Comparison of ENCODE assay signal across 2 cellular contexts in genomic region chr6:14906621-14907020, GRCh38.
TF ChIP-seq lines count a peak whose summit lies in the region.

No MANE protein-coding gene starts in this region.

TF ChIP-seq in K562, 482 proteins besides CTCF, POLR2A, EP300 and RAD21 (continued from another document and continues in another):
- TF ChIP-seq RERE (CRISPR knock-in tag; IDR thresholded peaks at IDR 0.05; ENCODE audit: borderline replicate concordance) (no peak), C11orf30 (IDR thresholded peaks at IDR 0.05; ENCODE audit: low read depth) (peak; percentile 66), DPF2 (IDR thresholded peaks at IDR 0.05) (peak; percentile 53), MAFG (tag; conservative IDR thresholded peaks at IDR 0.05) (peak; percentile 79), NFE2 (IDR thresholded peaks at IDR 0.05; ENCODE audit: low read depth) (peak; percentile 85), HMBOX1 (IDR thresholded peaks at IDR 0.05) (peak; percentile 89), JUND (IDR thresholded peaks at IDR 0.05; ENCODE audit: borderline replicate concordance, low read depth, low read length) (0 out of 2 replicates have a peak, but pooled peaks have one; percentile 9), JUND (tag; IDR thresholded peaks at IDR 0.05; ENCODE audit: borderline replicate concordance, low read depth, low read length) (no peak), FOSL1 (tag; conservative IDR thresholded peaks at IDR 0.05) (peak; percentile 47), NR2C1 (IDR thresholded peaks at IDR 0.05) (no peak), NR2C1 (tag; IDR thresholded peaks at IDR 0.05) (0 out of 2 replicates have a peak, but pooled peaks have one; percentile 19), MAFK (IDR thresholded peaks at IDR 0.05; ENCODE audit: low read length) (peak; percentile 30; the same call in 1 of the 2 replicates), ZNF316 (IDR thresholded peaks at IDR 0.05) (peak; percentile 78), SMAD2 (IDR thresholded peaks at IDR 0.05; ENCODE audit: low read depth, low read length) (no peak), HMGN3 (IDR thresholded peaks at IDR 0.05; ENCODE audit: borderline replicate concordance, extremely low read depth, insufficient read length, low read depth, low read length) (no peak)

TF ChIP-seq in GM23338, 12 proteins besides CTCF, POLR2A, EP300 and RAD21 (continued from another document):
- TF ChIP-seq REST (IDR thresholded peaks at IDR 0.05; ENCODE audit: unreplicated experiment) = no peak
- no peak for TF ChIP-seq ZNF462 (CRISPR knock-in tag; IDR thresholded peaks at IDR 0.05)
- TF ChIP-seq CREB1 (CRISPR knock-in tag; IDR thresholded peaks at IDR 0.05; ENCODE audit: low read depth) = no peak
- no peak for TF ChIP-seq JUNB (IDR thresholded peaks at IDR 0.05; ENCODE audit: unreplicated experiment)
- TF ChIP-seq POLR2AphosphoS5 (IDR thresholded peaks at IDR 0.05; ENCODE audit: low read depth) = no peak
- TF ChIP-seq EZH2 (IDR thresholded peaks at IDR 0.05; ENCODE audit: low read depth, unreplicated experiment) = no peak
- TF ChIP-seq STAT1 (IDR thresholded peaks at IDR 0.05; ENCODE audit: unreplicated experiment) = no peak
- no peak for TF ChIP-seq ZNF114 (CRISPR knock-in tag; IDR thresholded peaks at IDR 0.05)
